8 cellular contexts compared by ENCODE assay signal in the genomic region with DNA sequence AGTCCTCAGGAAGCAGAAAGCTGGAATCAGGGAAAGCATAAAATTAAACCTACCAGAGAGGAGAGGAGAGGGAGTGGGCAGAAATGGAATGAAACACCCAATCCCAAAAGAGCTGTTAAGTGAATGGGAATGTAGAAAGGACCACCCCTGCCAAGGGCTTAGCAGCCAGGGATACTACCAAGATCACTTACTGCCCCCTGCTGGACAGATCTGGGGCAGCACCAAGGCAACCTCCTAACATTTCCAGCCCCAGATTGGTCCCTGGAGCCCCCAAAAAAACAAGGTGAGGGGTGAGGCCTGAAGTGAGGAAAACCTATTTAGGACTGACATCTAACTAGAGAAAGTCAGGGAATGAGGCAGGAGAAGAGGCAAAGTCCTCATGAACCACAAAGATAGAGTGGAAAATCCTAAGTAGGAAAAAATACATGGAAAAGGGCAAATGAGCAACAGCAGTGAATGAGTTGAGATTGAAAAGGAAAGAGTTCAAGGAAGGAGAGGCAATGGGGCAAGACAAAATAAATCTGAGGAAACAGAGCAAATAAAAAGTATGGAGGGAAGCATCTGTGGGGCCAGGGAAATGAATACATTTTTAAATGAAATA. TPM values are rescaled to one million over a fixed set of nuclear protein-coding genes. Genes with fewer than 3 reads are reported as not detected.
DNase-seq lines count a peak whose midpoint lies in the region; ATAC-seq and TF ChIP-seq lines count a peak whose summit lies in the region.

No MANE protein-coding gene starts in this region.

- H3K9ac ChIP-seq in SK-N-MC (ENCODE audit: insufficient read length), result no peak overlapping the region

- peaks cover 77% of the 10 kb centered on the region for H3K36me3 ChIP-seq in SK-N-MC (ENCODE audit: insufficient read depth, low read length)

- no peak overlapping the region for H3K4me3 Mint-ChIP-seq in activated naive CD4-positive, alpha-beta T cell treated with anti-CD3 and anti-CD28 coated beads for 36 hours
- H3K4me3 Mint-ChIP-seq in glutamatergic neuron (ENCODE audit: unreplicated experiment), result no peak overlapping the region

- peak overlapping the region; percentile 47 for H3K27ac Mint-ChIP-seq in activated naive CD4-positive, alpha-beta T cell treated with anti-CD3 and anti-CD28 coated beads for 36 hours
- H3K27ac Mint-ChIP-seq in glutamatergic neuron (ENCODE audit: unreplicated experiment), result no peak overlapping the region

- peaks cover 9% of the 10 kb centered on the region for H3K36me3 Mint-ChIP-seq in activated naive CD4-positive, alpha-beta T cell treated with anti-CD3 and anti-CD28 coated beads for 36 hours (ENCODE audit: low read depth)
- H3K36me3 Mint-ChIP-seq in glutamatergic neuron (ENCODE audit: unreplicated experiment), result no peaks in the 10 kb centered on the region

- peak; percentile 90 for TF ChIP-seq CTCF in glutamatergic neuron (IDR thresholded peaks at IDR 0.05; ENCODE audit: partially characterized antibody, unreplicated experiment)

- CTCF ChIA-PET in activated naive CD4-positive, alpha-beta T cell treated with anti-CD3 and anti-CD28 coated beads for 36 hours (lab: Charles Lee), result interaction anchor here (0.6 to 5.1 kb wide), 15 partner anchors 9 to 195 kb away, joined by 3 to 35 read pairs (median 4); partner anchors contain the start of genes ARF3, DDX23, FKBP11 and WNT1

- no peak overlapping the region for H3K4me3 ChIP-seq in Jurkat, Clone E6-1 (ENCODE audit: low read length)
- H3K4me3 ChIP-seq in SK-N-MC, result no peak overlapping the region

- no peaks in the 10 kb centered on the region for H3K27me3 Mint-ChIP-seq in activated naive CD4-positive, alpha-beta T cell treated with anti-CD3 and anti-CD28 coated beads for 36 hours (ENCODE audit: low read depth)
- no peaks in the 10 kb centered on the region for H3K27me3 Mint-ChIP-seq in glutamatergic neuron (ENCODE audit: unreplicated experiment)

- no peaks in the 10 kb centered on the region for H3K9me3 Mint-ChIP-seq in activated naive CD4-positive, alpha-beta T cell treated with anti-CD3 and anti-CD28 coated beads for 36 hours
- peaks cover 3% of the 10 kb centered on the region for H3K9me3 Mint-ChIP-seq in glutamatergic neuron (ENCODE audit: unreplicated experiment)

- DNase-seq in DMS79 (lab: John Stamatoyannopoulos, UW), result peak; percentile 3
- DNase-seq in Jurkat, Clone E6-1 (ENCODE audit: low read depth, low spot score), result peak; percentile 57
- peak; percentile 28 for DNase-seq in SK-N-MC (ENCODE audit: low read depth, low spot score)
- DNase-seq in activated naive CD4-positive, alpha-beta T cell treated with anti-CD3 and anti-CD28 coated beads for 36 hours, result peak; percentile 90
- peak; percentile 90 for DNase-seq in glutamatergic neuron
- DNase-seq in posterior cingulate gyrus, result peak; percentile 40 to 95 (median 78)
- peak; percentile 66 for DNase-seq in ureter (ENCODE audit: low spot score)

- H3K9me3 ChIP-seq in SK-N-MC (ENCODE audit: low read depth, low read length), result no peaks in the 10 kb centered on the region

- peaks cover 10% of the 10 kb centered on the region for H3K4me1 Mint-ChIP-seq in activated naive CD4-positive, alpha-beta T cell treated with anti-CD3 and anti-CD28 coated beads for 36 hours (ENCODE audit: low read depth)
- H3K4me1 Mint-ChIP-seq in glutamatergic neuron (ENCODE audit: low read depth, unreplicated experiment), result no peaks in the 10 kb centered on the region

- no peak overlapping the region for H3K27ac ChIP-seq in SK-N-MC

- ATAC-seq in GM21717 (IDR thresholded peaks at IDR 0.05; ENCODE audit: unreplicated experiment), result no peak

- intact Hi-C loops in activated naive CD4-positive, alpha-beta T cell treated with anti-CD3 and anti-CD28 coated beads for 36 hours (cut with micrococcal nuclease), result loop anchor here (1.0 to 5.0 kb wide), 7 partner anchors 12 to 184 kb away; a partner anchor contains a TSS
- intact Hi-C loops in posterior cingulate gyrus (cut with DNase I), result loop anchor here (2.0 kb wide), 1 partner anchor 84 kb away; the partner anchor contains the start of gene DDX23

RNA-seq across cellular contexts. Expression of gene FKBP11, which starts 11.2 kb away (rescaled TPM):
- polyA plus RNA-seq in Jurkat, Clone E6-1 (2012; ENCODE audit: insufficient read depth, insufficient read length), result 40.3 TPM
- 10 to 100 TPM; 49.6 to 59.8 TPM for total RNA-seq in activated naive CD4-positive, alpha-beta T cell treated with anti-CD3 and anti-CD28 coated beads for 36 hours
- total RNA-seq in glutamatergic neuron (ENCODE audit: unreplicated experiment) (12.3 TPM), ureter (24.9 TPM)

RNA-seq across cellular contexts. Expression of gene ARF3, which starts 20.8 kb away (rescaled TPM):
- polyA plus RNA-seq in Jurkat, Clone E6-1 (2012; ENCODE audit: insufficient read depth, insufficient read length), result 120 TPM
- 10 to 100 TPM; 84.4 to 87.3 TPM for total RNA-seq in activated naive CD4-positive, alpha-beta T cell treated with anti-CD3 and anti-CD28 coated beads for 36 hours
- total RNA-seq in glutamatergic neuron (ENCODE audit: unreplicated experiment), result 162 TPM
- 164 TPM for total RNA-seq in ureter

RNA-seq across cellular contexts. Expression of gene WNT10B, which starts 35.1 kb away (rescaled TPM):
- polyA plus RNA-seq in Jurkat, Clone E6-1 (2012; ENCODE audit: insufficient read depth, insufficient read length), result 5.6 TPM
- total RNA-seq in activated naive CD4-positive, alpha-beta T cell treated with anti-CD3 and anti-CD28 coated beads for 36 hours, result not detected
- total RNA-seq in glutamatergic neuron (ENCODE audit: unreplicated experiment) (not detected), ureter (2.0 TPM)

RNA-seq across cellular contexts. Expression of gene WNT1, which starts 41.6 kb away (rescaled TPM):
- 1.7 TPM for polyA plus RNA-seq in Jurkat, Clone E6-1 (2012; ENCODE audit: insufficient read depth, insufficient read length)
- total RNA-seq in activated naive CD4-positive, alpha-beta T cell treated with anti-CD3 and anti-CD28 coated beads for 36 hours, result not detected
- total RNA-seq in glutamatergic neuron (ENCODE audit: unreplicated experiment), result not detected
- total RNA-seq in ureter, result not detected

Comparison
In these comparisons a context has a peak if more than half of its experiments do, and no peak if none do; other contexts are left out.
1. DNase-seq: peak in every context shown above with its lines; median percentile 90 in activated naive CD4-positive, alpha-beta T cell treated with anti-CD3 and anti-CD28 coated beads for 36 hours; 90 in glutamatergic neuron; 78 in posterior cingulate gyrus; 66 in ureter; 57 in Jurkat, Clone E6-1; 28 in SK-N-MC; 3 in DMS79.